Comparison of ENCODE assay signal across 17 cellular contexts in genomic region chr4:122775987-122776836, GRCh38. TPM values are rescaled to one million over a fixed set of nuclear protein-coding genes. Genes with fewer than 3 reads are reported as not detected.
DNase-seq lines count a peak whose midpoint lies in the region; ATAC-seq and TF ChIP-seq lines count a peak whose summit lies in the region.
"Had no signal": no experiment of that assay in that cellular context is flagged by ENCODE, and none has a peak within 500 bp of the region (broad histone marks: within the 10 kb centered on the region; RNA-seq: fewer than 3 reads in every experiment).

No MANE protein-coding gene starts in this region.

- peaks cover 37% of the 10 kb centered on the region for H3K79me2 ChIP-seq in GM23248 (ENCODE audit: insufficient read depth)

- ATAC-seq in mucosa of descending colon (peak; percentile 24), HG03432 (IDR thresholded peaks at IDR 0.05; ENCODE audit: unreplicated experiment) (no peak)
- ATAC-seq in activated CD4-positive, alpha-beta T cell treated with anti-CD3 and anti-CD28 coated beads for 36 hours = no peak
- ATAC-seq: left lung; sciatic nerve; stimulated activated naive B cell treated with anti-CD40 and anti-IgM and Interleukin-4, amounts not matched to agents 10 μg/mL and 1 μg/mL and 100 μg/mL, for 72 hours had no signal

- H3F3A ChIP-seq in GM23248 (ENCODE audit: insufficient read depth) = peaks cover 47% of the 10 kb centered on the region

- no peaks in the 10 kb centered on the region for H3K9me2 ChIP-seq in GM23248 (ENCODE audit: insufficient read depth)

- no peak for DNase-seq in GM23248
- peak; percentile 18 for DNase-seq in NCI-H146 treated with DMSO at 0.1 percent for 48 hours (lab: John Stamatoyannopoulos, UW; ENCODE audit: unreplicated experiment)
- DNase-seq in mucosa of descending colon = no peak
- DNase-seq in SIG-M5 (lab: John Stamatoyannopoulos, UW) = no peak
- DNase-seq in activated CD4-positive, alpha-beta T cell treated with anti-CD3 and anti-CD28 coated beads for 36 hours = no peak
- DNase-seq: activated B cell treated with CpG ODN at 0.5 μM for 24 hours; heart right ventricle; left lung; NCI-H187 treated with DMSO at 0.1 percent for 48 hours; stimulated activated naive B cell treated with anti-CD40 and anti-IgM and Interleukin-4, amounts not matched to agents 10 μg/mL and 1 μg/mL and 100 μg/mL, for 72 hours had no signal

- no peaks in the 10 kb centered on the region for H3K27me3 ChIP-seq in GM23248 (replicated peaks; ENCODE audit: insufficient read depth)
- H3K27me3 ChIP-seq: heart right ventricle, left lung, vagina had no signal

- H3K27me3 Mint-ChIP-seq in brain = no peaks in the 10 kb centered on the region
- peaks cover 2% of the 10 kb centered on the region for H3K27me3 Mint-ChIP-seq in activated CD4-positive, alpha-beta T cell treated with anti-CD3 and anti-CD28 coated beads for 36 hours
- H3K27me3 Mint-ChIP-seq: activated naive CD4-positive, alpha-beta T cell treated with anti-CD3 and anti-CD28 coated beads, Interleukin-2, amount 50 U/mL, for 24 hours had no signal

- intact Hi-C loops in mucosa of descending colon (cut with DNase I, micrococcal nuclease) = no loop called here
- intact Hi-C loops in activated CD4-positive, alpha-beta T cell treated with anti-CD3 and anti-CD28 coated beads for 36 hours (cut with DNase I, micrococcal nuclease) = no loop called here

- no peak overlapping the region for H3K9ac ChIP-seq in GM23248

- POLR2A ChIA-PET in activated CD4-positive, alpha-beta T cell treated with anti-CD3 and anti-CD28 coated beads for 36 hours (lab: Charles Lee) = no interaction called here

- peaks cover 0 to 5% (median 0%) of the 10 kb centered on the region in 5 experiments for H3K9me3 Mint-ChIP-seq in brain
- no peaks in the 10 kb centered on the region for H3K9me3 Mint-ChIP-seq in activated CD4-positive, alpha-beta T cell treated with anti-CD3 and anti-CD28 coated beads for 36 hours (ENCODE audit: low read depth)
- H3K9me3 Mint-ChIP-seq: activated B cell treated with CpG ODN at 0.5 μM for 24 hours; activated naive CD4-positive, alpha-beta T cell treated with anti-CD3 and anti-CD28 coated beads, Interleukin-2, amount 50 U/mL, for 24 hours; central memory CD8-positive, alpha-beta T cell; stimulated activated naive B cell treated with anti-CD40 and anti-IgM and Interleukin-4, amounts not matched to agents 10 μg/mL and 1 μg/mL and 100 μg/mL, for 72 hours had no signal

- H3K4me3 ChIP-seq in GM23248 (no peak overlapping the region), mucosa of descending colon (no peak overlapping the region)
- H3K4me3 ChIP-seq: heart right ventricle, left lung, vagina had no signal

- peak overlapping the region; percentile 79 for H3K27ac ChIP-seq in GM23248
- H3K27ac ChIP-seq: C4-2B, heart right ventricle, left lung, vagina had no signal

- H2AFZ ChIP-seq in GM23248 = no peak overlapping the region; the same call in 1 of the 2 replicates

- H3K4me1 ChIP-seq in GM23248 (ENCODE audit: insufficient read depth) = peaks cover 54% of the 10 kb centered on the region
- H3K4me1 ChIP-seq in mucosa of descending colon (ENCODE audit: low read depth) = no peaks in the 10 kb centered on the region
- H3K4me1 ChIP-seq: left lung, vagina had no signal

- no peaks in the 10 kb centered on the region for H4K20me1 ChIP-seq in GM23248 (ENCODE audit: insufficient read depth)

- H3K4me2 ChIP-seq in GM23248 (ENCODE audit: unreplicated experiment) = no peak overlapping the region

- CTCF ChIA-PET in activated CD4-positive, alpha-beta T cell treated with anti-CD3 and anti-CD28 coated beads for 36 hours (lab: Charles Lee) = interaction anchor here (0.7 to 2.2 kb wide), 4 partner anchors 12 to 838 kb away, joined by 3 to 9 read pairs (median 4); no protein-coding TSS in a partner anchor

- H3K4me1 Mint-ChIP-seq in brain = peaks cover 21% of the 10 kb centered on the region
- H3K4me1 Mint-ChIP-seq in activated CD4-positive, alpha-beta T cell treated with anti-CD3 and anti-CD28 coated beads for 36 hours = no peaks in the 10 kb centered on the region
- H3K4me1 Mint-ChIP-seq: activated B cell treated with CpG ODN at 0.5 μM for 24 hours; activated naive CD4-positive, alpha-beta T cell treated with anti-CD3 and anti-CD28 coated beads, Interleukin-2, amount 50 U/mL, for 24 hours; central memory CD8-positive, alpha-beta T cell had no signal

- peaks cover 4% of the 10 kb centered on the region for H3K36me3 Mint-ChIP-seq in brain
- no peaks in the 10 kb centered on the region for H3K36me3 Mint-ChIP-seq in activated CD4-positive, alpha-beta T cell treated with anti-CD3 and anti-CD28 coated beads for 36 hours (ENCODE audit: low read depth)
- H3K36me3 Mint-ChIP-seq: activated naive CD4-positive, alpha-beta T cell treated with anti-CD3 and anti-CD28 coated beads, Interleukin-2, amount 50 U/mL, for 24 hours; stimulated activated naive B cell treated with anti-CD40 and anti-IgM and Interleukin-4, amounts not matched to agents 10 μg/mL and 1 μg/mL and 100 μg/mL, for 72 hours had no signal

- no peak overlapping the region for H3K4me3 Mint-ChIP-seq in brain
- H3K4me3 Mint-ChIP-seq in activated CD4-positive, alpha-beta T cell treated with anti-CD3 and anti-CD28 coated beads for 36 hours = no peak overlapping the region
- H3K4me3 Mint-ChIP-seq: activated B cell treated with CpG ODN at 0.5 μM for 24 hours; activated naive CD4-positive, alpha-beta T cell treated with anti-CD3 and anti-CD28 coated beads, Interleukin-2, amount 50 U/mL, for 24 hours; central memory CD8-positive, alpha-beta T cell; stimulated activated naive B cell treated with anti-CD40 and anti-IgM and Interleukin-4, amounts not matched to agents 10 μg/mL and 1 μg/mL and 100 μg/mL, for 72 hours had no signal

- no peaks in the 10 kb centered on the region for H3K9me3 ChIP-seq in GM23248 (ENCODE audit: low read depth)
- H3K9me3 ChIP-seq in mucosa of descending colon = no peaks in the 10 kb centered on the region
- H3K9me3 ChIP-seq: left lung, vagina had no signal

- in situ Hi-C loops in GM23248 (cut with MboI) = no loop called here

- TF ChIP-seq CTCF in brain (conservative IDR thresholded peaks at IDR 0.05) (no peak), mucosa of descending colon (IDR thresholded peaks at IDR 0.05) (no peak)

- H3K27ac Mint-ChIP-seq in brain = peak overlapping the region in 3 of 5 experiments; percentile 36 to 81 (median 59)
- no peak overlapping the region for H3K27ac Mint-ChIP-seq in activated CD4-positive, alpha-beta T cell treated with anti-CD3 and anti-CD28 coated beads for 36 hours
- H3K27ac Mint-ChIP-seq: activated B cell treated with CpG ODN at 0.5 μM for 24 hours; activated naive CD4-positive, alpha-beta T cell treated with anti-CD3 and anti-CD28 coated beads, Interleukin-2, amount 50 U/mL, for 24 hours; stimulated activated naive B cell treated with anti-CD40 and anti-IgM and Interleukin-4, amounts not matched to agents 10 μg/mL and 1 μg/mL and 100 μg/mL, for 72 hours had no signal

- WGBS in GM23248 (ENCODE audit: low coverage in 1 of 2, low lambda C conversion rate in 2 of 2, missing lambda C conversion rate in 2 of 2), 2 experiments = 89 to 92% methylated on average over 6 of the region's 6 CpGs

- H3K36me3 ChIP-seq in GM23248 (ENCODE audit: low read depth) = no peaks in the 10 kb centered on the region
- no peaks in the 10 kb centered on the region for H3K36me3 ChIP-seq in mucosa of descending colon (ENCODE audit: low read depth)
- H3K36me3 ChIP-seq: heart right ventricle, left lung, vagina had no signal

RNA-seq across cellular contexts. Expression of gene BBS12, which starts 43.7 kb away (rescaled TPM):
- 3.5 and 7.1 TPM in 2 replicates for total RNA-seq in GM23248 (2014; rRNA removed; shearing (Covaris generic))
- polyA plus RNA-seq in GM23248 (2016; fragmentation: Nextera tagmentation; extraction: Ambion mirVana) (5.0 and 5.2 TPM in 2 replicates), brain (ENCODE audit: insufficient read depth, low read depth, low replicate concordance) (1.0 TPM)
- 1 to 10 TPM; 3.3 to 5.4 (median 3.9) TPM for total RNA-seq in mucosa of descending colon
- total RNA-seq in activated CD4-positive, alpha-beta T cell treated with anti-CD3 and anti-CD28 coated beads for 36 hours = 1 to 10 TPM; 2.8 to 3.9 TPM

RNA-seq across cellular contexts. Expression of gene FGF2, which starts 50.4 kb away (rescaled TPM):
- 293 and 306 TPM in 2 replicates for total RNA-seq in GM23248 (2014; rRNA removed; shearing (Covaris generic))
- polyA plus RNA-seq in GM23248 (2016; fragmentation: Nextera tagmentation; extraction: Ambion mirVana) (36.9 and 38.4 TPM in 2 replicates), brain (ENCODE audit: insufficient read depth, low read depth, low replicate concordance) (1.8 TPM)
- 10 to 100 TPM in 1 of 3 donors, 1 to 10 TPM in 2; 1.3 to 45.0 (median 2.4) TPM for total RNA-seq in mucosa of descending colon
- 1 to 10 TPM in 1 of 2 experiments, under 1 TPM in 1; 0.91 to 1.2 TPM for total RNA-seq in activated CD4-positive, alpha-beta T cell treated with anti-CD3 and anti-CD28 coated beads for 36 hours
